Comparison of ENCODE assay signal across 8 cellular contexts in the genomic region with DNA sequence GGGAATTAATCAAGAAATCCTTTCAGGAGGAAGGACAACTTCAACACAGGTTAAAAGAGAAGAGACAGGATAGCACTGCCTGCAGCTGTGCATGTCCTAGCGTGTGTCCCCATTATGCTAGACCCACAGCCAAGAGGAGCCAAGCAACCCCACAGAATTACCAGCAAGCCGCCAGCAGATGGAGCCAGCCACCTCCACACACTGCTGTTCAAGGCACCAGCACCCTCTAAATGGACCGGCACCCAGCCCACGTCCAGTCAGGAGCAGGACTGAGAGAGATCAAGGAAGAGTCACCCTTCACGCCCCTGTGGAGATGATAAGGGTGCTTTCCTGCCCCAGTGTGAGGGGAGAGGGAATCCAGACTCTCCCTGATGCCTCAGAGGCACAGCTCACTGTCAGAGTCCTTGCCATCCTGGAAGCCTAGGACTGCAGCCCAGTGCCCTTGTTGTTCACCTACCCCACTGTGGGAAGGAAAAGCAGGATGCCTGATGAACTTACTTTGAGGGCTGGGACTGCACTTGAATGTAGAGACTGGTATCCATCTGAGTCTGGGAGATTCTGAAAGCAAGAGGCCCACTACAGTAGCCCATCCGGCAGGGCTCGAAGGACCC. TPM values are rescaled to one million over a fixed set of nuclear protein-coding genes. Genes with fewer than 3 reads are reported as not detected.
DNase-seq lines count a peak whose midpoint lies in the region; ATAC-seq, FAIRE-seq and TF ChIP-seq lines count a peak whose summit lies in the region.

No MANE protein-coding gene starts in this region.

- no peaks in the 10 kb centered on the region for H3K9me3 ChIP-seq in aorta (ENCODE audit: control insufficient read depth, low read length)

- no peaks in the 10 kb centered on the region for H3K36me3 ChIP-seq in aorta (ENCODE audit: control insufficient read depth in 1 of 2, insufficient read depth in 2 of 2, low read length in 1 of 2)

- peak; percentile 6 for FAIRE-seq in H54 (lab: Jason Lieb, UNC)

- no peaks in the 10 kb centered on the region for H3K27me3 ChIP-seq in aorta (ENCODE audit: control insufficient read depth in 1 of 2, insufficient read depth in 2 of 2, low read length in 1 of 2)

- TF ChIP-seq CTCF in omental fat pad (IDR thresholded peaks at IDR 0.05): peak in 1 of 3 donors; percentile 74

- no peaks in the 10 kb centered on the region for H3K4me1 ChIP-seq in aorta (ENCODE audit: control insufficient read depth in 1 of 2, insufficient read depth in 2 of 2, low read length in 2 of 2)

- H3K27ac ChIP-seq in aorta (ENCODE audit: low read depth in 1 of 2, low read length in 2 of 2): peak overlapping the region in 1 of 2 donors; percentile 64

- WGBS in aorta, 2 donors: 31 to 33% methylated on average over 7 of the region's 7 CpGs

- peak; percentile 79 for ATAC-seq in omental fat pad (ENCODE audit: low FRiP score)
- ATAC-seq in aorta (ENCODE audit: low FRiP score): peak; percentile 89

- intact Hi-C loops in aorta (cut with DNase I): loop anchor here in 1 of 2 donors (1.0 kb wide), 1 partner anchor 10 kb away; no protein-coding TSS in a partner anchor

- TF ChIP-seq POLR2A in H54 (IDR thresholded peaks at IDR 0.05; ENCODE audit: low read depth, low read length): no peak

- no peak overlapping the region for H3K4me3 ChIP-seq in aorta (ENCODE audit: low read length in 2 of 2)

- DNase-seq in DMS114 treated with DMSO at 0.1 percent for 48 hours (lab: John Stamatoyannopoulos, UW; ENCODE audit: unreplicated experiment) (peak; percentile 35), H54 (ENCODE audit: insufficient read length, low spot score) (peak; percentile 34), NCI-H69 (lab: John Stamatoyannopoulos, UW) (peak; percentile 8), germinal center (ENCODE audit: low spot score) (peak; percentile 44), omental fat pad (ENCODE audit: low spot score) (peak; percentile 62), aorta (peak; percentile 82 to 92)
- peak; percentile 3 for DNase-seq in activated T-helper 9 cell treated with anti-CD3 and anti-CD28 coated beads, Interleukin-2, amount 50 U/mL, for 16 hours (ENCODE audit: low read depth)
- no peak for DNase-seq in effector CD4-positive, alpha-beta T cell

RNA-seq across cellular contexts. Expression of gene CTTNBP2NL, which starts 37.1 kb away (rescaled TPM):
- total RNA-seq in omental fat pad (10 to 100 TPM; 23.0 to 58.3 (median 31.5) TPM), aorta (10 to 100 TPM; 59.2 to 65.8 TPM)
- 1 to 10 TPM; 7.9 to 9.5 TPM for polyA plus RNA-seq in aorta
